Comparison of ENCODE assay signal across 9 cellular contexts in genomic region chr1:91511386-91511785, GRCh38. TPM values are rescaled to one million over a fixed set of nuclear protein-coding genes. Genes with fewer than 3 reads are reported as not detected.
A peak's percentile ranks its signal among the peaks of the same experiment; 100 is the strongest.
DNase-seq lines count a peak whose midpoint lies in the region; ATAC-seq and TF ChIP-seq lines count a peak whose summit lies in the region.
"Had no signal": no experiment of that assay in that cellular context is flagged by ENCODE, and none has a peak within 500 bp of the region (broad histone marks: within the 10 kb centered on the region; RNA-seq: fewer than 3 reads in every experiment).

No MANE protein-coding gene starts in this region.

- no peak overlapping the region for H3K4me3 Mint-ChIP-seq in activated T-cell treated with anti-CD3 and anti-CD28 coated beads, Interleukin-2, amount 50 U/mL, for 4 hours
- H3K4me3 Mint-ChIP-seq: activated naive CD4-positive, alpha-beta T cell treated with anti-CD3 and anti-CD28 coated beads, Interleukin-2, amount 50 U/mL, for 24 hours had no signal

- no peak overlapping the region for H3K9ac ChIP-seq in OCI-LY1 (ENCODE audit: low read length)
- H3K9ac ChIP-seq in parathyroid adenoma: no peak overlapping the region

- H3K4me1 ChIP-seq in OCI-LY1 (ENCODE audit: insufficient read depth, low read length, severe bottlenecking) (no peaks in the 10 kb centered on the region), parathyroid adenoma (no peaks in the 10 kb centered on the region)

- H3K27ac ChIP-seq in 22Rv1 (no peak overlapping the region), OCI-LY1 (ENCODE audit: low read depth, low read length, poor library complexity, severe bottlenecking) (no peak overlapping the region), parathyroid adenoma (no peak overlapping the region)

- ATAC-seq in HG02884 (IDR thresholded peaks at IDR 0.05; ENCODE audit: unreplicated experiment) (no peak), GM18517 (IDR thresholded peaks at IDR 0.05; ENCODE audit: unreplicated experiment) (no peak)
- no peak for ATAC-seq in activated T-cell treated with anti-CD3 and anti-CD28 coated beads, Interleukin-2, amount 50 U/mL, for 4 hours

- H3K79me2 ChIP-seq in OCI-LY1 (ENCODE audit: insufficient read depth, low read length) (peaks cover 18% of the 10 kb centered on the region), parathyroid adenoma (no peaks in the 10 kb centered on the region)

- H3K36me3 Mint-ChIP-seq in activated T-cell treated with anti-CD3 and anti-CD28 coated beads, Interleukin-2, amount 50 U/mL, for 4 hours (ENCODE audit: insufficient read depth): peaks cover 15% of the 10 kb centered on the region

- H3K9me3 ChIP-seq in OCI-LY1 (ENCODE audit: low read length): no peaks in the 10 kb centered on the region
- H3K9me3 ChIP-seq in parathyroid adenoma (ENCODE audit: control insufficient read depth, low read length): no peaks in the 10 kb centered on the region

- no peak overlapping the region for H3K4me3 ChIP-seq in OCI-LY1 (ENCODE audit: low read depth, low read length, poor library complexity, severe bottlenecking)
- H3K4me3 ChIP-seq in epithelial cell of esophagus (ENCODE audit: low read length): no peak overlapping the region
- no peak overlapping the region for H3K4me3 ChIP-seq in parathyroid adenoma (ENCODE audit: low read depth, low read length)

- peaks cover 78% of the 10 kb centered on the region for H3K36me3 ChIP-seq in OCI-LY1 (ENCODE audit: insufficient read depth, low read length)
- H3K36me3 ChIP-seq in parathyroid adenoma (ENCODE audit: control insufficient read depth, insufficient read depth, low read length): no peaks in the 10 kb centered on the region

- H2AFZ ChIP-seq in OCI-LY1 (ENCODE audit: low read length) (no peak overlapping the region), parathyroid adenoma (no peak overlapping the region)

- H3K27me3 ChIP-seq in OCI-LY1 (ENCODE audit: insufficient read depth, low read length): no peaks in the 10 kb centered on the region
- H3K27me3 ChIP-seq in parathyroid adenoma (ENCODE audit: control insufficient read depth, insufficient read depth, low read length): no peaks in the 10 kb centered on the region

- peaks cover 4% of the 10 kb centered on the region for H3K4me1 Mint-ChIP-seq in activated T-cell treated with anti-CD3 and anti-CD28 coated beads, Interleukin-2, amount 50 U/mL, for 4 hours (ENCODE audit: low read depth)
- H3K4me1 Mint-ChIP-seq: activated naive CD4-positive, alpha-beta T cell treated with anti-CD3 and anti-CD28 coated beads, Interleukin-2, amount 50 U/mL, for 24 hours had no signal

- H3K4me2 ChIP-seq in OCI-LY1 (ENCODE audit: low read length) (no peak overlapping the region), parathyroid adenoma (ENCODE audit: low read length) (no peak overlapping the region)

- TF ChIP-seq CTCF in 22Rv1 (IDR thresholded peaks at IDR 0.05): peak; percentile 78
- TF ChIP-seq CTCF in GM10266 (IDR thresholded peaks at IDR 0.05; ENCODE audit: control insufficient read depth, insufficient read depth, low read depth, missing control alignments): peak; percentile 46
- TF ChIP-seq CTCF in OCI-LY1 (IDR thresholded peaks at IDR 0.05; ENCODE audit: low read length): peak; percentile 46; the same call in 1 of the 2 replicates
- peak; percentile 56 for TF ChIP-seq CTCF in epithelial cell of esophagus (IDR thresholded peaks at IDR 0.05; ENCODE audit: insufficient read depth, low read depth, low read length, missing control alignments)
- peak; percentile 38 for TF ChIP-seq CTCF in parathyroid adenoma (IDR thresholded peaks at IDR 0.05)

- H3K27me3 Mint-ChIP-seq in activated T-cell treated with anti-CD3 and anti-CD28 coated beads, Interleukin-2, amount 50 U/mL, for 4 hours (ENCODE audit: low read depth): no peaks in the 10 kb centered on the region
- H3K27me3 Mint-ChIP-seq: activated naive CD4-positive, alpha-beta T cell treated with anti-CD3 and anti-CD28 coated beads, Interleukin-2, amount 50 U/mL, for 24 hours had no signal

- DNase-seq in GM10266 (ENCODE audit: extremely low spot score): no peak
- DNase-seq in epithelial cell of esophagus (ENCODE audit: low read depth): peak; percentile 49
- no peak for DNase-seq in activated T-cell treated with anti-CD3 and anti-CD28 coated beads, Interleukin-2, amount 50 U/mL, for 4 hours

- no peaks in the 10 kb centered on the region for H4K20me1 ChIP-seq in OCI-LY1 (ENCODE audit: insufficient read depth, low read length)

- no peaks in the 10 kb centered on the region; the same call in 1 of the 2 replicates for H3F3A ChIP-seq in OCI-LY1 (ENCODE audit: insufficient read depth, low read length)

- H3K9me3 Mint-ChIP-seq in activated T-cell treated with anti-CD3 and anti-CD28 coated beads, Interleukin-2, amount 50 U/mL, for 4 hours: no peaks in the 10 kb centered on the region
- H3K9me3 Mint-ChIP-seq: activated naive CD4-positive, alpha-beta T cell treated with anti-CD3 and anti-CD28 coated beads, Interleukin-2, amount 50 U/mL, for 24 hours had no signal

- no peaks in the 10 kb centered on the region for H3K9me2 ChIP-seq in OCI-LY1 (ENCODE audit: low read depth, low read length)

RNA-seq across cellular contexts. Expression of gene CDC7, which starts 10.7 kb away (rescaled TPM):
- total RNA-seq in activated T-cell treated with anti-CD3 and anti-CD28 coated beads, Interleukin-2, amount 50 U/mL, for 4 hours: 10 to 100 TPM; 11.1 to 20.1 (median 16.6) TPM
